8 cellular contexts compared by ENCODE assay signal in the genomic region with DNA sequence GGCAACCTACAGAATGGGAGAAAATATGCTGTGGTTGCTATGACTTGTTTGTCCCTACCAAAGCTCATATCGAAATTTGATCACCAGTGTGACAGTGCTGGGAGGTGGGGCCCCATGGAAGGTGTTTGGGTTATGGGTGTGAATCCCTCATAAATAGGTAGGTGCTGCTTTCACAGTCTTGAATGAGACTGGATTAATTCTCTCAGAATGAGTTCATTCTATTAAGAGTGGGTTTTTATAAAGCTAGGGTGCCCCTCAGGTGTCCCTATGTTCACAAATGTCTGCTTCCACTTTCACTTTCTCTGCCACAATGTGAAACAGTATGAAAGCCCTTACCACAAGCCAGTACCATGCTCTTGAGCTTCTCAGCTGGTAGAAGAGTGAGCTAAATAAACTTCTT.
DNase-seq lines count a peak whose midpoint lies in the region; ATAC-seq, FAIRE-seq and TF ChIP-seq lines count a peak whose summit lies in the region.

No MANE protein-coding gene starts in this region.

- no peaks in the 10 kb centered on the region for H3K9me3 ChIP-seq in kidney (ENCODE audit: control insufficient read depth in 1 of 2, low read length in 2 of 2)

- no peaks in the 10 kb centered on the region for H3K36me3 ChIP-seq in kidney (ENCODE audit: control insufficient read depth in 1 of 2, insufficient read depth in 2 of 2, low read length in 2 of 2)

- ATAC-seq in GM21526 (IDR thresholded peaks at IDR 0.05; ENCODE audit: low FRiP score, unreplicated experiment), result peak; percentile 71

- FAIRE-seq in kidney (lab: Jason Lieb, UNC), result no peak

- no peak overlapping the region for H3K27ac ChIP-seq in kidney (ENCODE audit: low read depth in 2 of 2, low read length in 2 of 2)

- intact Hi-C loops in kidney (cut with DNase I), result no loop called here
- intact Hi-C loops in posterior vena cava (cut with DNase I), result no loop called here

- no peak overlapping the region for H3K9ac ChIP-seq in kidney (ENCODE audit: low read length in 2 of 2)

- DNase-seq in GM12865 (ENCODE audit: low read depth), result peak; percentile 84
- peak; percentile 1 for DNase-seq in Jurkat, Clone E6-1 (ENCODE audit: low read depth, low spot score)
- no peak for DNase-seq in kidney
- DNase-seq in kidney glomerular epithelial cell (lab: John Stamatoyannopoulos, UW), result no peak
- no peak for DNase-seq in posterior vena cava (ENCODE audit: low spot score)
- no peak for DNase-seq in globus pallidus (ENCODE audit: low spot score)
- no peak for DNase-seq in GM19238 (ENCODE audit: insufficient read length, low spot score)

- H3K4me3 ChIP-seq in GM12865 (ENCODE audit: low read depth, low read length) (peak overlapping the region; percentile 28; the same call in 1 of the 2 replicates), kidney (ENCODE audit: low read length in 2 of 2) (peak overlapping the region; percentile 12 to 33)
- H3K4me3 ChIP-seq in Jurkat, Clone E6-1 (ENCODE audit: low read length), result no peak overlapping the region

- TF ChIP-seq CTCF in GM12865 (IDR thresholded peaks at IDR 0.05; ENCODE audit: insufficient read depth, low read depth, low read length, missing control alignments) (no peak), kidney (IDR thresholded peaks at IDR 0.05; ENCODE audit: borderline replicate concordance, extremely low read depth, insufficient read depth) (no peak)

- H3K4me1 ChIP-seq in kidney (ENCODE audit: control insufficient read depth in 1 of 2, insufficient read depth in 1 of 2, low read depth in 1 of 2, low read length in 2 of 2), result peaks cover 0 to 3% of the 10 kb centered on the region in 2 donors

Comparison
In these comparisons a context has a peak if more than half of its experiments do, and no peak if none do; other contexts are left out.
1. DNase-seq: peak in GM12865 (single experiment) and Jurkat, Clone E6-1 (single experiment); none in kidney (single experiment), kidney glomerular epithelial cell (single experiment), posterior vena cava (single experiment), globus pallidus (single experiment) and GM19238 (single experiment).